6 cellular contexts compared by ENCODE assay signal in genomic region chr5:162637501-162637900, GRCh38.
"Had no signal": no experiment of that assay in that cellular context is flagged by ENCODE, and none has a peak within 500 bp of the region (broad histone marks: within the 10 kb centered on the region; RNA-seq: fewer than 3 reads in every experiment).

No MANE protein-coding gene starts in this region.

- DNase-seq: H9, HCEC 1CT, IMR-90, KG1 had no signal

- H3K4me3 ChIP-seq: GM23338, K562 had no signal

- ATAC-seq: GM23338, K562 had no signal
